Comparison of ENCODE assay signal across 8 cellular contexts in genomic region chr1:156746716-156747631, GRCh38. TPM values are rescaled to one million over a fixed set of nuclear protein-coding genes. Genes with fewer than 3 reads are reported as not detected.
A peak's percentile ranks its signal among the peaks of the same experiment; 100 is the strongest.
DNase-seq lines count a peak whose midpoint lies in the region; ATAC-seq, FAIRE-seq and TF ChIP-seq lines count a peak whose summit lies in the region.

No MANE protein-coding gene starts in this region.

- ATAC-seq in left cardiac atrium (peak; percentile 71 to 72), pancreas (peak; percentile 64 to 75 (median 70)), HG02970 (IDR thresholded peaks at IDR 0.05; ENCODE audit: low FRiP score, unreplicated experiment) (no peak), GM18858 (IDR thresholded peaks at IDR 0.05; ENCODE audit: unreplicated experiment) (no peak)

- intact Hi-C loops in ascending aorta (cut with DNase I) (loop anchor here (10.0 kb wide), 1 partner anchor 622 kb away; no protein-coding TSS in a partner anchor), left cardiac atrium (cut with DNase I) (no loop called here), pancreas (cut with DNase I) (no loop called here)

- DNase-seq in G401 (ENCODE audit: low spot score) (peak; percentile 84), MG63 (peak; percentile 98), SJCRH30 (peak; percentile 90 to 93), ascending aorta (ENCODE audit: low spot score in 2 of 2) (peak; percentile 87 to 99), left cardiac atrium (peak; percentile 96), pancreas (peak; percentile 87 to 96 (median 92))

- TF ChIP-seq CTCF in ascending aorta (IDR thresholded peaks at IDR 0.05) (peak in 2 of 3 experiments; percentile 3 to 5), pancreas (IDR thresholded peaks at IDR 0.05) (no peak)

- H3K4me3 ChIP-seq in MG63 (peak overlapping the region; percentile 89), SJCRH30 (peak overlapping the region; percentile 61), ascending aorta (peak overlapping the region; percentile 73 to 91), pancreas (peak overlapping the region; percentile 29 to 98 (median 62))

- H3K27me3 ChIP-seq in MG63: no peaks in the 10 kb centered on the region
- no peaks in the 10 kb centered on the region for H3K27me3 ChIP-seq in SJCRH30
- no peaks in the 10 kb centered on the region for H3K27me3 ChIP-seq in ascending aorta
- H3K27me3 ChIP-seq in pancreas: no peaks in the 10 kb centered on the region

- H3K9me3 ChIP-seq in MG63 (no peaks in the 10 kb centered on the region), SJCRH30 (replicated peaks) (no peaks in the 10 kb centered on the region), ascending aorta (no peaks in the 10 kb centered on the region), pancreas (no peaks in the 10 kb centered on the region)

- H3K27ac ChIP-seq in SJCRH30: peak overlapping the region; percentile 100
- peak overlapping the region; percentile 89 to 99 for H3K27ac ChIP-seq in ascending aorta
- H3K27ac ChIP-seq in pancreas: peak overlapping the region; percentile 93 to 99 (median 96)

- 2% methylated on average over 17 to 26 of the region's 30 CpGs for WGBS in pancreas, 2 donors

- FAIRE-seq in pancreas (lab: Jason Lieb, UNC): no peak

- H3K36me3 ChIP-seq in MG63: peaks cover 85% of the 10 kb centered on the region
- peaks cover 8% of the 10 kb centered on the region; the same call in 1 of the 2 replicates for H3K36me3 ChIP-seq in SJCRH30
- peaks cover 20 to 33% of the 10 kb centered on the region in 2 donors for H3K36me3 ChIP-seq in ascending aorta
- H3K36me3 ChIP-seq in pancreas: peaks cover 0 to 14% (median 8%) of the 10 kb centered on the region in 3 donors

- in situ Hi-C loops in G401 (cut with HindIII; ENCODE audit: low sequenced_read_pairs): no loop called here

- H3K4me1 ChIP-seq in SJCRH30 (peaks cover 33% of the 10 kb centered on the region), ascending aorta (peaks cover 16 to 41% of the 10 kb centered on the region in 2 donors), pancreas (peaks cover 22 to 32% (median 26%) of the 10 kb centered on the region in 3 donors)

RNA-seq across cellular contexts. Expression of gene HDGF, which starts 4.5 kb away (rescaled TPM):
- 481 and 510 TPM in 2 replicates for total RNA-seq in G401 (2014; rRNA removed; shearing (Covaris generic))
- total RNA-seq in MG63 (2014; rRNA removed; shearing (Covaris generic); ENCODE audit: low replicate concordance): 565 and 817 TPM in 2 replicates
- 276 and 278 TPM in 2 replicates for total RNA-seq in SJCRH30 (2014; rRNA removed; shearing (Covaris generic))
- total RNA-seq in ascending aorta (153 TPM), left cardiac atrium (100 to 1,000 TPM; 139 to 156 TPM), pancreas (100 to 1,000 TPM in 1 of 6 donors, 10 to 100 TPM in 5; 43.5 to 112 (median 64.2) TPM)
- 10 to 100 TPM; 58.5 to 87.4 TPM for polyA plus RNA-seq in pancreas

RNA-seq across cellular contexts. Expression of gene MRPL24, which starts 6.1 kb away (rescaled TPM):
- 34.2 and 88.7 TPM in 2 replicates for total RNA-seq in G401 (2014; rRNA removed; shearing (Covaris generic))
- total RNA-seq in MG63 (2014; rRNA removed; shearing (Covaris generic); ENCODE audit: low replicate concordance): 189 and 246 TPM in 2 replicates
- total RNA-seq in SJCRH30 (2014; rRNA removed; shearing (Covaris generic)): 53.4 and 61.3 TPM in 2 replicates
- total RNA-seq in ascending aorta (17.0 TPM), left cardiac atrium (10 to 100 TPM; 62.9 to 74.0 TPM), pancreas (10 to 100 TPM; 39.8 to 57.8 (median 43.6) TPM)
- polyA plus RNA-seq in pancreas: 10 to 100 TPM; 64.5 to 68.6 TPM

RNA-seq across cellular contexts. Expression of gene ISG20L2, which starts 18.4 kb away (rescaled TPM):
- total RNA-seq in G401 (2014; rRNA removed; shearing (Covaris generic)): 29.8 and 31.9 TPM in 2 replicates
- 15.6 and 38.7 TPM in 2 replicates for total RNA-seq in MG63 (2014; rRNA removed; shearing (Covaris generic); ENCODE audit: low replicate concordance)
- 29.1 and 33.7 TPM in 2 replicates for total RNA-seq in SJCRH30 (2014; rRNA removed; shearing (Covaris generic))
- total RNA-seq in ascending aorta: 7.8 TPM
- 10 to 100 TPM; 15.7 to 18.6 TPM for total RNA-seq in left cardiac atrium
- total RNA-seq in pancreas: 10 to 100 TPM in 3 of 6 donors, 1 to 10 TPM in 3; 7.7 to 13.2 (median 9.6) TPM
- polyA plus RNA-seq in pancreas: 1 to 10 TPM; 5.2 to 8.8 TPM

RNA-seq across cellular contexts. Expression of gene METTL25B, which starts 18.7 kb away (rescaled TPM):
- total RNA-seq in G401 (2014; rRNA removed; shearing (Covaris generic)): 24.6 and 54.8 TPM in 2 replicates
- total RNA-seq in MG63 (2014; rRNA removed; shearing (Covaris generic); ENCODE audit: low replicate concordance): 10.0 and 20.8 TPM in 2 replicates
- 8.6 and 9.9 TPM in 2 replicates for total RNA-seq in SJCRH30 (2014; rRNA removed; shearing (Covaris generic))
- total RNA-seq in ascending aorta: 9.9 TPM
- total RNA-seq in left cardiac atrium: 10 to 100 TPM; 14.6 to 20.5 TPM
- 10 to 100 TPM; 16.8 to 22.6 (median 18.2) TPM for total RNA-seq in pancreas
- polyA plus RNA-seq in pancreas: 10 to 100 TPM; 56.0 to 64.9 TPM

RNA-seq across cellular contexts. Expression of gene PRCC, which starts 20.4 kb away (rescaled TPM):
- total RNA-seq in G401 (2014; rRNA removed; shearing (Covaris generic)): 45.4 and 51.1 TPM in 2 replicates
- 56.9 and 65.6 TPM in 2 replicates for total RNA-seq in MG63 (2014; rRNA removed; shearing (Covaris generic); ENCODE audit: low replicate concordance)
- total RNA-seq in SJCRH30 (2014; rRNA removed; shearing (Covaris generic)): 56.4 and 61.2 TPM in 2 replicates
- total RNA-seq in ascending aorta: 16.3 TPM
- 10 to 100 TPM; 32.0 to 46.2 TPM for total RNA-seq in left cardiac atrium
- total RNA-seq in pancreas: 10 to 100 TPM; 18.5 to 34.7 (median 20.3) TPM
- polyA plus RNA-seq in pancreas: 10 to 100 TPM; 31.4 to 41.6 TPM

Comparison
In these comparisons a context has a peak if more than half of its experiments do, and no peak if none do; other contexts are left out.
1. CTCF ChIP-seq: peak in ascending aorta (2 of 3); none in pancreas (0 of 4).
2. ATAC-seq: peak in left cardiac atrium (2 of 2) and pancreas (4 of 4); none in HG02970 (single experiment) and GM18858 (single experiment).
3. Peak in every context shown above with its lines, with median percentiles within 50 percentile points of each other: DNase-seq, H3K4me3 ChIP-seq and H3K27ac ChIP-seq.